In genomic region chr16:81569361-81570034, GRCh38 we compare ENCODE assay signal across 2 cellular contexts.
TF ChIP-seq lines count a peak whose summit lies in the region.

No MANE protein-coding gene starts in this region.

TF ChIP-seq in A549, 52 proteins besides CTCF, POLR2A, EP300 and RAD21 (continued from another document):
- TF ChIP-seq GATA3 (IDR thresholded peaks at IDR 0.05; ENCODE audit: borderline replicate concordance) (no peak), CHD4 (IDR thresholded peaks at IDR 0.05; ENCODE audit: borderline replicate concordance) (peak; percentile 78; the same call in 1 of the 2 replicates), HOXB13 (CRISPR knock-in tag; IDR thresholded peaks at IDR 0.05; ENCODE audit: low read depth) (no peak), EHMT2 (IDR thresholded peaks at IDR 0.05; ENCODE audit: low read depth) (no peak), MAFK (IDR thresholded peaks at IDR 0.05; ENCODE audit: partially characterized antibody) (no peak), KDM1A (IDR thresholded peaks at IDR 0.05; ENCODE audit: low read depth) (peak; percentile 96), CBX2 (IDR thresholded peaks at IDR 0.05; ENCODE audit: borderline replicate concordance, low read depth) (no peak), RCOR1 (IDR thresholded peaks at IDR 0.05; ENCODE audit: low read depth, low read length) (0 out of 2 replicates have a peak, but pooled peaks have one; percentile 8), BHLHE40 (IDR thresholded peaks at IDR 0.05; ENCODE audit: low read depth, low read length) (no peak)

TF ChIP-seq in neural cell, 6 proteins besides CTCF, POLR2A, EP300 and RAD21 (continued from another document):
- TF ChIP-seq REST (IDR thresholded peaks at IDR 0.05; ENCODE audit: borderline replicate concordance): no peak
